14 cellular contexts compared by ENCODE assay signal in the genomic region with DNA sequence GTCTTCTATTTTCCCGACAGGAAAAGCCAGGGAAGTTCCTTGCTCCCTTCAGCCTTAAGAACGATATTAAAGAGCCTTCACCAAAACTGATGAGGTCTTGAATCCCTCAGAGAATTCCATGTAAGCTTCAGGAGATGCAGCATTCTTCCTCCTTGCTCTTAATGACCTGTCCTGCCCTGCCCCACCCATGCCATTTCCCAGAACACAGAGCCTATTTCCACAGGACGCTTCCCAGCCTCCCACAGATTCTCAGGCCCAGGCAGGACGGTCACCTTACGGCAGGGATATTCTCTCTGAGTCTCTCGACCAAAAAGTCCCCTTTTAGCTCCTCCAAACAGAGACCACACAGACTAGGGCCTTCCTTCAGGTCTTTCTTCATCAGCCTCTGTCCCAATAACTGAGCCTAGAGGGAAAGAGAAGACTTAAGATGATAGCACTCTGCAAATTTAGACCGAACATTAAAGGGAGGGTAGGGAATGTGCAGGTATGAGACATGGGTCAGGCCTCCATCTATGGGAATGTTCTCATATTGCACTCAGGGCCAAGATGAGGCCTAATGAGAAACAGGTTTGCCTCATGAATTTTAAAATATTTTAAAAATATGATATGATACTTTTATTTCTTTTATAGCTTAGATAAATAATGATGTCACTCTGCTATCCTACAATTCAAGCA.
"Had no signal": no experiment of that assay in that cellular context is flagged by ENCODE, and none has a peak within 500 bp of the region (broad histone marks: within the 10 kb centered on the region; RNA-seq: fewer than 3 reads in every experiment).

No MANE protein-coding gene starts in this region.

- H3K27ac Mint-ChIP-seq: activated naive CD4-positive, alpha-beta T cell treated with anti-CD3 and anti-CD28 coated beads for 36 hours; activated T-helper 17 cell treated with anti-CD3 and anti-CD28 coated beads, Interleukin-2, amount 50 U/mL, for 72 hours; effector memory CD8-positive, alpha-beta T cell; stimulated activated effector memory CD8-positive, alpha-beta T cell treated with anti-CD3 and anti-CD28 coated beads, Interleukin-12 subunit alpha, Interleukin-12 subunit beta, amount 100 ng/mL, for 72 hours; T-helper 2 cell treated with Interferon-gamma antibody and Interleukin-4, amounts not matched to agents 5 μg/mL and 100 μg/mL, for 36 hours had no signal

- H3K4me3 Mint-ChIP-seq: activated naive CD4-positive, alpha-beta T cell treated with anti-CD3 and anti-CD28 coated beads for 36 hours; activated T-helper 17 cell treated with anti-CD3 and anti-CD28 coated beads, Interleukin-2, amount 50 U/mL, for 72 hours; effector memory CD8-positive, alpha-beta T cell; mesothelial cell of epicardium; stimulated activated effector memory CD8-positive, alpha-beta T cell treated with anti-CD3 and anti-CD28 coated beads, Interleukin-12 subunit alpha, Interleukin-12 subunit beta, amount 100 ng/mL, for 72 hours; T-helper 2 cell treated with Interferon-gamma antibody and Interleukin-4, amounts not matched to agents 5 μg/mL and 100 μg/mL, for 36 hours had no signal

- DNase-seq: activated CD4-positive, alpha-beta T cell treated with anti-CD3 and anti-CD28 coated beads, Interleukin-2, amount 50 U/mL, for 1 hour; activated naive CD4-positive, alpha-beta T cell treated with anti-CD3 and anti-CD28 coated beads for 36 hours; activated T-cell treated with anti-CD3 and anti-CD28 coated beads for 4 hours; central memory CD4-positive, alpha-beta T cell; effector memory CD8-positive, alpha-beta T cell; glutamatergic neuron; left lung; naive B cell; substantia nigra; SW 1271 had no signal

- ATAC-seq: effector memory CD8-positive, alpha-beta T cell; left lung had no signal

- H3K27me3 ChIP-seq: left lung had no signal

- H3K4me3 ChIP-seq: left lung had no signal

- H3K9me3 Mint-ChIP-seq: activated naive CD4-positive, alpha-beta T cell treated with anti-CD3 and anti-CD28 coated beads for 36 hours; mesothelial cell of epicardium; naive B cell; T-helper 2 cell treated with Interferon-gamma antibody and Interleukin-4, amounts not matched to agents 5 μg/mL and 100 μg/mL, for 36 hours had no signal

- H3K27me3 Mint-ChIP-seq: effector memory CD8-positive, alpha-beta T cell; naive B cell had no signal

- H3K36me3 Mint-ChIP-seq: stimulated activated effector memory CD8-positive, alpha-beta T cell treated with anti-CD3 and anti-CD28 coated beads, Interleukin-12 subunit alpha, Interleukin-12 subunit beta, amount 100 ng/mL, for 72 hours had no signal

- H3K36me3 ChIP-seq: left lung had no signal

- H3K4me1 Mint-ChIP-seq: activated T-helper 17 cell treated with anti-CD3 and anti-CD28 coated beads, Interleukin-2, amount 50 U/mL, for 72 hours; stimulated activated effector memory CD8-positive, alpha-beta T cell treated with anti-CD3 and anti-CD28 coated beads, Interleukin-12 subunit alpha, Interleukin-12 subunit beta, amount 100 ng/mL, for 72 hours had no signal

- H3K9me3 ChIP-seq: left lung had no signal
